18 cellular contexts compared by ENCODE assay signal in genomic region chr10:130769146-130770017, GRCh38.
DNase-seq lines count a peak whose midpoint lies in the region; ATAC-seq and TF ChIP-seq lines count a peak whose summit lies in the region.
"Had no signal": no experiment of that assay in that cellular context is flagged by ENCODE, and none has a peak within 500 bp of the region (broad histone marks: within the 10 kb centered on the region; RNA-seq: fewer than 3 reads in every experiment).

No MANE protein-coding gene starts in this region.

- peak; percentile 11 for DNase-seq in activated CD4-positive, CD25-positive, alpha-beta regulatory T cell treated with anti-CD3 and anti-CD28 coated beads, Interleukin-2, amount 50 U/mL, for 72 hours
- no peak for DNase-seq in activated CD4-positive, CD25-positive, alpha-beta regulatory T cell (lab: John Stamatoyannopoulos, UW)
- peak; percentile 25 for DNase-seq in RWPE2 (ENCODE audit: low spot score)
- DNase-seq in mesenteric fat pad (ENCODE audit: low spot score) = peak; percentile 81
- DNase-seq in sigmoid colon = peak; percentile 44
- no peak for DNase-seq in activated CD4-positive, alpha-beta T cell treated with anti-CD3 and anti-CD28 coated beads for 4 hours
- no peak for DNase-seq in NCI-H2227 treated with DMSO at 0.1 percent for 48 hours (lab: John Stamatoyannopoulos, UW)
- DNase-seq: AML-193; CD4-positive, alpha-beta memory T cell; DMS153; DMS79; GDM1; H7 had no signal

- no peak for TF ChIP-seq CTCF in RWPE2 (IDR thresholded peaks at IDR 0.05; ENCODE audit: poor library complexity, severe bottlenecking)
- TF ChIP-seq CTCF in sigmoid colon (IDR thresholded peaks at IDR 0.05) = no peak

- H3K4me1 ChIP-seq in RWPE2 (ENCODE audit: insufficient read depth, poor library complexity, severe bottlenecking) (no peaks in the 10 kb centered on the region), sigmoid colon (no peaks in the 10 kb centered on the region)
- H3K4me1 ChIP-seq: A549 had no signal

- no peaks in the 10 kb centered on the region for H3K36me3 ChIP-seq in RWPE2 (ENCODE audit: low read depth)
- no peaks in the 10 kb centered on the region for H3K36me3 ChIP-seq in sigmoid colon

- no peak for TF ChIP-seq EP300 in sigmoid colon (IDR thresholded peaks at IDR 0.05)

- H3K9me3 ChIP-seq in RWPE2 (ENCODE audit: severe bottlenecking) = peaks cover 2% of the 10 kb centered on the region
- H3K9me3 ChIP-seq in sigmoid colon = peaks cover 0 to 5% (median 0%) of the 10 kb centered on the region in 4 donors
- H3K9me3 ChIP-seq: A549 had no signal

- peaks cover 9% of the 10 kb centered on the region for H3K27me3 ChIP-seq in RWPE2 (ENCODE audit: insufficient read depth, poor library complexity, severe bottlenecking)
- peaks cover 0 to 6% (median 0%) of the 10 kb centered on the region in 3 donors for H3K27me3 ChIP-seq in sigmoid colon

- no peak overlapping the region for H3K4me3 ChIP-seq in RWPE2 (ENCODE audit: severe bottlenecking)
- no peak overlapping the region for H3K4me3 ChIP-seq in sigmoid colon
- H3K4me3 ChIP-seq: A549, GM23338 had no signal

- no peak overlapping the region for H3K27ac ChIP-seq in RWPE2 (ENCODE audit: poor library complexity, severe bottlenecking)
- no peak overlapping the region for H3K27ac ChIP-seq in sigmoid colon
- H3K27ac ChIP-seq: 22Rv1, A549, C4-2B had no signal

- TF ChIP-seq POLR2A in sigmoid colon (IDR thresholded peaks at IDR 0.05) = no peak

- ATAC-seq in RWPE2 (ENCODE audit: low read depth) (no peak), HG02973 (IDR thresholded peaks at IDR 0.05; ENCODE audit: unreplicated experiment) (no peak)
- ATAC-seq: A549, GM23338 had no signal

- WGBS in sigmoid colon, 2 donors = 84 to 89% methylated on average over 10 of the region's 10 CpGs

- intact Hi-C loops in sigmoid colon (cut with DNase I) = no loop called here

Comparison
In these comparisons a context has a peak if more than half of its experiments do, and no peak if none do; other contexts are left out.
1. DNase-seq: peak in activated CD4-positive, CD25-positive, alpha-beta regulatory T cell treated with anti-CD3 and anti-CD28 coated beads, Interleukin-2, amount 50 U/mL, for 72 hours (single experiment), RWPE2 (single experiment), mesenteric fat pad (single experiment) and sigmoid colon (single experiment); none in activated CD4-positive, CD25-positive, alpha-beta regulatory T cell (0 of 4), activated CD4-positive, alpha-beta T cell treated with anti-CD3 and anti-CD28 coated beads for 4 hours (0 of 2) and NCI-H2227 treated with DMSO at 0.1 percent for 48 hours (single experiment).